ENCODE assay signal across 16 cellular contexts in the genomic region with DNA sequence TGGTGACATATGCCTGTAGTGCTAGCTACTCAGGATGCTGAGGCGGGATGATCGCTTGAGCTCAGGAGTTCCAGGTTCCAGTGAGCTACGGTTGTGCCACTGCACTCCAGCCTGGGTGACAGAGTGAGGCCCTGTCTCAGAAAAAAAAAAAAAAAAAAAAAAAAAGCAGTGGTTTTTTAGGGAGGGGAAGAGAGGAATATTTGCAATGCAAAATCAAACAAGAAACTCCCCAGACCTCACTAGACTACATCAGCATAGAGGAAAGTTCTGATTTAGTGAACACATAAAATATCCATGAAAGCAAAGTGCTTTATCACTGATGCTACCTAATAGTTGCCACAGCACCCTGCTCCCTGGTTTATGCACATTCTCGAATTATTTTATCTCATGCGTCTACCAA. TPM values are rescaled to one million over a fixed set of nuclear protein-coding genes. Genes with fewer than 3 reads are reported as not detected.
DNase-seq lines count a peak whose midpoint lies in the region; ATAC-seq and TF ChIP-seq lines count a peak whose summit lies in the region.
"Had no signal": no experiment of that assay in that cellular context is flagged by ENCODE, and none has a peak within 500 bp of the region (broad histone marks: within the 10 kb centered on the region; RNA-seq: fewer than 3 reads in every experiment).

No MANE protein-coding gene starts in this region.

- WGBS in GM23248 (ENCODE audit: low coverage in 1 of 2, low lambda C conversion rate in 2 of 2, missing lambda C conversion rate in 2 of 2), 2 experiments = 96 to 97% methylated on average over 5 of the region's 5 CpGs

- H3K9me2 ChIP-seq in GM23248 (ENCODE audit: insufficient read depth) = no peaks in the 10 kb centered on the region

- no peak overlapping the region for H2AFZ ChIP-seq in GM23248

- peaks cover 13% of the 10 kb centered on the region for H3K36me3 Mint-ChIP-seq in Calu3 (ENCODE audit: insufficient read depth, unreplicated experiment)
- H3K36me3 Mint-ChIP-seq: natural killer cell had no signal

- H3K36me3 ChIP-seq in BLaER1 treated with 17β-estradiol and CSF1 and Interleukin-3, amounts not matched to agents 10 nM and 100 nM = peaks cover 0 to 21% (median 0%) of the 10 kb centered on the region in 11 experiments; a peak in 6 of 22 replicates
- H3K36me3 ChIP-seq in GM23248 (ENCODE audit: low read depth) = peaks cover 4% of the 10 kb centered on the region; the same call in 1 of the 2 replicates
- peaks cover 33% of the 10 kb centered on the region for H3K36me3 ChIP-seq in adipocyte (ENCODE audit: control insufficient read depth, insufficient read depth, low read length, severe bottlenecking)
- no peaks in the 10 kb centered on the region for H3K36me3 ChIP-seq in mucosa of stomach (ENCODE audit: control insufficient read depth, insufficient read depth, low read length)
- H3K36me3 ChIP-seq in gastrocnemius medialis = no peaks in the 10 kb centered on the region
- H3K36me3 ChIP-seq: gastroesophageal sphincter had no signal

- H3K27ac Mint-ChIP-seq in Calu3 (ENCODE audit: unreplicated experiment) = no peak overlapping the region
- H3K27ac Mint-ChIP-seq: natural killer cell had no signal

- TF ChIP-seq CTCF in gastrocnemius medialis (IDR thresholded peaks at IDR 0.05 in 4 of 5, conservative IDR thresholded peaks at IDR 0.05 in 1 of 5) (no peak), Calu3 (IDR thresholded peaks at IDR 0.05; ENCODE audit: unreplicated experiment) (no peak)

- peaks cover 9% of the 10 kb centered on the region for H3K4me1 Mint-ChIP-seq in Calu3 (ENCODE audit: low read depth, unreplicated experiment)

- no peak for ATAC-seq in HG03025 (IDR thresholded peaks at IDR 0.05; ENCODE audit: low FRiP score, unreplicated experiment)
- ATAC-seq in gastrocnemius medialis = no peak
- ATAC-seq: gastroesophageal sphincter, natural killer cell had no signal

- intact Hi-C loops in gastrocnemius medialis (cut with DNase I; ENCODE audit: low total_unique reads) = no loop called here
- intact Hi-C loops in Calu3 (cut with micrococcal nuclease; ENCODE audit: unreplicated experiment) = no loop called here

- no peaks in the 10 kb centered on the region for H3K27me3 Mint-ChIP-seq in Calu3 (ENCODE audit: unreplicated experiment)

- in situ Hi-C loops in GM23248 (cut with MboI) = no loop called here
- in situ Hi-C loops in gastrocnemius medialis (cut with MboI; ENCODE audit: low sequenced_read_pairs in 4 of 4) = loop anchor here in 2 of 4 donors (25.0 kb wide), 1 partner anchor 267 kb away; no protein-coding TSS in a partner anchor

- peaks cover 0 to 8% (median 6%) of the 10 kb centered on the region in 11 experiments; a peak in 5 of 22 replicates for H3K9me3 ChIP-seq in BLaER1 treated with 17β-estradiol and CSF1 and Interleukin-3, amounts not matched to agents 10 nM and 100 nM (replicated peaks in 1 of 11)
- no peaks in the 10 kb centered on the region for H3K9me3 ChIP-seq in GM23248 (ENCODE audit: low read depth)
- no peaks in the 10 kb centered on the region for H3K9me3 ChIP-seq in adipocyte (ENCODE audit: control insufficient read depth, low read length)
- H3K9me3 ChIP-seq in mucosa of stomach (ENCODE audit: control insufficient read depth, low read length) = no peaks in the 10 kb centered on the region
- H3K9me3 ChIP-seq in gastrocnemius medialis = no peaks in the 10 kb centered on the region
- H3K9me3 ChIP-seq: gastroesophageal sphincter had no signal

- no peak for DNase-seq in GM23248
- DNase-seq in adipocyte (ENCODE audit: low read depth) = no peak
- DNase-seq in gastrocnemius medialis = no peak
- no peak for DNase-seq in Calu3
- no peak for DNase-seq in amniotic stem cell (lab: John Stamatoyannopoulos, UW)
- DNase-seq: activated CD8-positive, alpha-beta memory T cell treated with anti-CD3 and anti-CD28 coated beads for 24 hours; AML-193; GDM1; natural killer cell; NCI-H2029; NCI-H524 treated with DMSO at 0.1 percent for 48 hours had no signal

- no peaks in the 10 kb centered on the region for H3F3A ChIP-seq in GM23248 (ENCODE audit: insufficient read depth)

- no peaks in the 10 kb centered on the region for H3K9me3 Mint-ChIP-seq in Calu3 (ENCODE audit: low read depth, unreplicated experiment)
- H3K9me3 Mint-ChIP-seq: natural killer cell had no signal

- no peak for TF ChIP-seq POLR2A in gastrocnemius medialis (IDR thresholded peaks at IDR 0.05)

- H3K27me3 ChIP-seq in BLaER1 treated with 17β-estradiol and CSF1 and Interleukin-3, amounts not matched to agents 10 nM and 100 nM = peaks cover 18 to 43% (median 38%) of the 10 kb centered on the region in 11 experiments
- H3K27me3 ChIP-seq in GM23248 (replicated peaks; ENCODE audit: insufficient read depth) (no peaks in the 10 kb centered on the region), adipocyte (replicated peaks; ENCODE audit: control insufficient read depth, insufficient read depth, low read length) (no peaks in the 10 kb centered on the region), mucosa of stomach (ENCODE audit: control insufficient read depth, insufficient read depth, low read length) (no peaks in the 10 kb centered on the region), gastrocnemius medialis (peaks cover 0 to 8% (median 8%) of the 10 kb centered on the region in 3 donors)

- no TSS peak for BruUV-seq in Calu3 (replicated peaks; lab: Mats Ljungman, UMichigan)

- CTCF ChIA-PET in Calu3 (lab: Charles Lee) = no interaction called here

- peak overlapping the region in 3 of 11 experiments; percentile 78 to 93 (median 88); a peak in 6 of 22 replicates for H3K9ac ChIP-seq in BLaER1 treated with 17β-estradiol and CSF1 and Interleukin-3, amounts not matched to agents 10 nM and 100 nM
- H3K9ac ChIP-seq in GM23248 (no peak overlapping the region), adipocyte (ENCODE audit: low read length) (no peak overlapping the region), mucosa of stomach (ENCODE audit: low read length) (peak overlapping the region; percentile 94)

- no peak overlapping the region for H3K4me3 Mint-ChIP-seq in Calu3 (ENCODE audit: low read depth, unreplicated experiment)
- H3K4me3 Mint-ChIP-seq: natural killer cell had no signal

- peaks cover 27 to 98% (median 50%) of the 10 kb centered on the region in 10 experiments for H3K4me1 ChIP-seq in BLaER1 treated with 17β-estradiol and CSF1 and Interleukin-3, amounts not matched to agents 10 nM and 100 nM
- H3K4me1 ChIP-seq in GM23248 (ENCODE audit: insufficient read depth) = peaks cover 15% of the 10 kb centered on the region; the same call in 1 of the 2 replicates
- H3K4me1 ChIP-seq in adipocyte (ENCODE audit: control insufficient read depth, insufficient read depth, low read length) = peaks cover 23% of the 10 kb centered on the region
- peaks cover 51% of the 10 kb centered on the region for H3K4me1 ChIP-seq in mucosa of stomach (ENCODE audit: control insufficient read depth, insufficient read depth, low read length)
- H3K4me1 ChIP-seq in gastrocnemius medialis = peaks cover 0 to 3% of the 10 kb centered on the region in 2 donors

- peak overlapping the region in 3 of 10 experiments; percentile 53 to 70 (median 62); a peak in 4 of 20 replicates for H3K4me3 ChIP-seq in BLaER1 treated with 17β-estradiol and CSF1 and Interleukin-3, amounts not matched to agents 10 nM and 100 nM
- H3K4me3 ChIP-seq in GM23248 (peak overlapping the region; percentile 99; the same call in 1 of the 2 replicates), adipocyte (ENCODE audit: low read length) (peak overlapping the region; percentile 89), mucosa of stomach (ENCODE audit: low read length) (no peak overlapping the region), gastrocnemius medialis (no peak overlapping the region)
- H3K4me3 ChIP-seq: gastroesophageal sphincter had no signal

- peaks cover 0 to 63% (median 4%) of the 10 kb centered on the region in 11 experiments; a peak in 10 of 22 replicates for H4K20me1 ChIP-seq in BLaER1 treated with 17β-estradiol and CSF1 and Interleukin-3, amounts not matched to agents 10 nM and 100 nM
- peaks cover 14% of the 10 kb centered on the region for H4K20me1 ChIP-seq in GM23248 (ENCODE audit: insufficient read depth)

- peak overlapping the region in 10 of 11 experiments; percentile 6 to 98 (median 90); a peak in 18 of 22 replicates for H3K4me2 ChIP-seq in BLaER1 treated with 17β-estradiol and CSF1 and Interleukin-3, amounts not matched to agents 10 nM and 100 nM
- peak overlapping the region; percentile 99 for H3K4me2 ChIP-seq in GM23248 (ENCODE audit: unreplicated experiment)

- H3K79me2 ChIP-seq in GM23248 (ENCODE audit: insufficient read depth) = peaks cover 92% of the 10 kb centered on the region

- peak overlapping the region in 3 of 11 experiments; percentile 58 to 89 (median 86); a peak in 6 of 22 replicates for H3K27ac ChIP-seq in BLaER1 treated with 17β-estradiol and CSF1 and Interleukin-3, amounts not matched to agents 10 nM and 100 nM
- H3K27ac ChIP-seq in GM23248 = no peak overlapping the region
- H3K27ac ChIP-seq in gastrocnemius medialis = no peak overlapping the region
- H3K27ac ChIP-seq: gastroesophageal sphincter, VCaP had no signal

RNA-seq across cellular contexts. Expression of gene GPR157, which starts 50.5 kb away (rescaled TPM):
- total RNA-seq in GM23248 (2014; rRNA removed; shearing (Covaris generic)) = 1.7 and 3.3 TPM in 2 replicates
- polyA plus RNA-seq in GM23248 (2016; fragmentation: Nextera tagmentation; extraction: Ambion mirVana) = 2.6 and 2.7 TPM in 2 replicates
- total RNA-seq in gastrocnemius medialis = 10 to 100 TPM; 12.9 to 38.1 (median 18.9) TPM
- total RNA-seq in Calu3 (2022) = 5.4 and 12.5 TPM in 2 replicates

RNA-seq across cellular contexts. Expression of gene H6PD, which starts 55.1 kb away (rescaled TPM):
- 29.6 and 31.4 TPM in 2 replicates for total RNA-seq in GM23248 (2014; rRNA removed; shearing (Covaris generic))
- polyA plus RNA-seq in GM23248 (2016; fragmentation: Nextera tagmentation; extraction: Ambion mirVana) = 14.5 and 16.1 TPM in 2 replicates
- total RNA-seq in gastrocnemius medialis (10 to 100 TPM; 37.3 to 65.1 (median 44.4) TPM), Calu3 (2022) (18.0 TPM in 2 replicates)

Comparison
In these comparisons a context has a peak if more than half of its experiments do, and no peak if none do; other contexts are left out.
1. H3K4me3 ChIP-seq: peak in GM23248 (single experiment) and adipocyte (single experiment); none in mucosa of stomach (single experiment) and gastrocnemius medialis (0 of 4).